ENCODE assay signal across 19 cellular contexts in the genomic region with DNA sequence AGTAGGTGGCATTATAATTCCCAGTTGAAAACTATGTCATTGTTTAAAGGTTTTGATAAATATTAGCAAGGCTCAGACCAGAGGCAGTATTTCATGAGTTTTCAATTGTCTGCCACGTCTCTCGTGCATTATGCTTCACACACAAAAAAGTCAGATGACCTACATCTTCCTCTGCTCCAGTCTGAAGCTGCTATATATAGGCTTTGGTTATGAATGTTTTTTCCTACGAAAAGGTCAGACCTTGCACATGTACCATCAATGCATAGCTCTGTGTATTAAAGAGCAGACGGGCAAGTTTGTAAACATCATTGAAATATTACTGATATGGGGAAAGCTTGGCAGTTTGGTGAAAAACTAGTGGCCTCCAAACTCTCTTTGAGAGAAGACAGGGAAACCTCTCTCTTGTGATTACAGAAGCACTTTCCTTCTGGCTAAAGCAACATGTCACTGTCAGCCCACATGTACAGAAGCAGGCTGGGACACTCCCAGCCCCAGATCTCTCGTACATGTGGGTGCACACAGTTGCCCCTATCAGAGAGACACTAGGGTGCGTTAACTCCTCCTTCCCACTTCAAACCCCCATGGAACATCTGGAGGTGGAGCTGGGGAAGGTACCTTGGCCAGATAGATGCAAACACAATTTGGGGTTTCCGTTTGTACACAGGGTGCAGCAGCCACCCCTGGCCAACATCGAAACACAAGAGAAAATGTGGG.
DNase-seq lines count a peak whose midpoint lies in the region; ATAC-seq and TF ChIP-seq lines count a peak whose summit lies in the region.
"Had no signal": no experiment of that assay in that cellular context is flagged by ENCODE, and none has a peak within 500 bp of the region (broad histone marks: within the 10 kb centered on the region; RNA-seq: fewer than 3 reads in every experiment).

No MANE protein-coding gene starts in this region.

- POLR2A ChIA-PET in Caco-2 (lab: Charles Lee): no interaction called here

- in situ Hi-C loops in gastrocnemius medialis (cut with MboI; ENCODE audit: low sequenced_read_pairs in 4 of 4): no loop called here

- no TSS peak for BruUV-seq in Caco-2 (replicated peaks; lab: Mats Ljungman, UMichigan)

- H3K4me1 Mint-ChIP-seq in activated T-cell treated with anti-CD3 and anti-CD28 coated beads, Interleukin-2, amount 50 U/mL, for 4 hours (ENCODE audit: low read depth): peaks cover 40% of the 10 kb centered on the region
- H3K4me1 Mint-ChIP-seq in activated T-helper 2 cell treated with anti-CD3 and anti-CD28 coated beads, Interferon-gamma antibody, Interleukin-2, Interleukin-4, amounts not matched to agents 10 μg/mL and 5 μg/mL and 100 μg/mL, durations not matched to agents 14 hours and 24 hours and 36 hours (ENCODE audit: low read depth): peaks cover 49% of the 10 kb centered on the region
- H3K4me1 Mint-ChIP-seq in Caco-2 (ENCODE audit: low read depth, unreplicated experiment): no peaks in the 10 kb centered on the region

- H3K9me3 Mint-ChIP-seq in activated T-cell treated with anti-CD3 and anti-CD28 coated beads, Interleukin-2, amount 50 U/mL, for 4 hours: peaks cover 12% of the 10 kb centered on the region
- peaks cover 13% of the 10 kb centered on the region for H3K9me3 Mint-ChIP-seq in activated T-helper 2 cell treated with anti-CD3 and anti-CD28 coated beads, Interferon-gamma antibody, Interleukin-2, Interleukin-4, amounts not matched to agents 10 μg/mL and 5 μg/mL and 100 μg/mL, durations not matched to agents 14 hours and 24 hours and 36 hours
- no peaks in the 10 kb centered on the region for H3K9me3 Mint-ChIP-seq in Caco-2 (ENCODE audit: unreplicated experiment)

- H3K36me3 ChIP-seq in DOHH2 (ENCODE audit: control insufficient read depth, low read length) (peaks cover 35% of the 10 kb centered on the region), gastrocnemius medialis (no peaks in the 10 kb centered on the region), Caco-2 (ENCODE audit: control insufficient read depth, insufficient read depth, low read length) (no peaks in the 10 kb centered on the region; the same call in 1 of the 2 replicates)
- H3K36me3 ChIP-seq: brain microvascular endothelial cell, Peyer's patch, uterus had no signal

- H3K4me1 ChIP-seq in DOHH2 (ENCODE audit: control insufficient read depth, low read length) (peaks cover 90% of the 10 kb centered on the region), gastrocnemius medialis (peaks cover 7 to 44% of the 10 kb centered on the region in 2 donors), Caco-2 (no peaks in the 10 kb centered on the region)
- H3K4me1 ChIP-seq: Peyer's patch, uterus had no signal

- CTCF ChIA-PET in Caco-2 (lab: Charles Lee): no interaction called here

- H3K27me3 Mint-ChIP-seq in activated T-cell treated with anti-CD3 and anti-CD28 coated beads, Interleukin-2, amount 50 U/mL, for 4 hours (ENCODE audit: low read depth): no peaks in the 10 kb centered on the region
- H3K27me3 Mint-ChIP-seq in activated T-helper 2 cell treated with anti-CD3 and anti-CD28 coated beads, Interferon-gamma antibody, Interleukin-2, Interleukin-4, amounts not matched to agents 10 μg/mL and 5 μg/mL and 100 μg/mL, durations not matched to agents 14 hours and 24 hours and 36 hours (ENCODE audit: low read depth): peaks cover 6% of the 10 kb centered on the region
- no peaks in the 10 kb centered on the region for H3K27me3 Mint-ChIP-seq in Caco-2 (ENCODE audit: insufficient read depth, unreplicated experiment)

- peak overlapping the region; percentile 55 for H3K4me2 ChIP-seq in DOHH2 (ENCODE audit: low read length)
- H3K4me2 ChIP-seq: SK-N-SH had no signal

- TF ChIP-seq CTCF in DOHH2 (IDR thresholded peaks at IDR 0.05; ENCODE audit: low read depth, low read length, poor library complexity, severe bottlenecking): no peak
- TF ChIP-seq CTCF in gastrocnemius medialis (IDR thresholded peaks at IDR 0.05 in 4 of 5, conservative IDR thresholded peaks at IDR 0.05 in 1 of 5): no peak
- no peak for TF ChIP-seq CTCF in Caco-2 (IDR thresholded peaks at IDR 0.05; ENCODE audit: insufficient read depth in 1 of 2, low read depth in 1 of 2, low read length in 1 of 2, severe bottlenecking in 1 of 2, unreplicated experiment in 1 of 2)
- TF ChIP-seq CTCF in foreskin fibroblast (IDR thresholded peaks at IDR 0.05; ENCODE audit: low read depth, low read length): no peak

- H3K27ac Mint-ChIP-seq in activated T-helper 2 cell treated with anti-CD3 and anti-CD28 coated beads, Interferon-gamma antibody, Interleukin-2, Interleukin-4, amounts not matched to agents 10 μg/mL and 5 μg/mL and 100 μg/mL, durations not matched to agents 14 hours and 24 hours and 36 hours: peak overlapping the region; percentile 85
- H3K27ac Mint-ChIP-seq in Caco-2 (ENCODE audit: unreplicated experiment): no peak overlapping the region

- TF ChIP-seq POLR2A in gastrocnemius medialis (IDR thresholded peaks at IDR 0.05): no peak

- H3K36me3 Mint-ChIP-seq in activated T-cell treated with anti-CD3 and anti-CD28 coated beads, Interleukin-2, amount 50 U/mL, for 4 hours (ENCODE audit: insufficient read depth): peaks cover 4% of the 10 kb centered on the region
- H3K36me3 Mint-ChIP-seq in activated T-helper 2 cell treated with anti-CD3 and anti-CD28 coated beads, Interferon-gamma antibody, Interleukin-2, Interleukin-4, amounts not matched to agents 10 μg/mL and 5 μg/mL and 100 μg/mL, durations not matched to agents 14 hours and 24 hours and 36 hours (ENCODE audit: low read depth): peaks cover 12% of the 10 kb centered on the region
- no peaks in the 10 kb centered on the region for H3K36me3 Mint-ChIP-seq in Caco-2 (ENCODE audit: insufficient read depth, unreplicated experiment)

- H3K9me3 ChIP-seq in DOHH2 (ENCODE audit: control insufficient read depth, insufficient read depth, low read length) (peaks cover 12% of the 10 kb centered on the region; the same call in 1 of the 2 replicates), gastrocnemius medialis (no peaks in the 10 kb centered on the region), Caco-2 (no peaks in the 10 kb centered on the region; the same call in 1 of the 2 replicates)
- H3K9me3 ChIP-seq: uterus had no signal

- intact Hi-C loops in activated T-helper 2 cell treated with anti-CD3 and anti-CD28 coated beads, Interferon-gamma antibody, Interleukin-2, Interleukin-4, amounts not matched to agents 10 μg/mL and 5 μg/mL and 100 μg/mL, durations not matched to agents 14 hours and 24 hours and 36 hours (cut with micrococcal nuclease): loop anchor here (10.0 kb wide), 2 partner anchors 1026 to 1376 kb away; no protein-coding TSS in a partner anchor
- intact Hi-C loops in gastrocnemius medialis (cut with DNase I; ENCODE audit: low total_unique reads): no loop called here
- intact Hi-C loops in Caco-2 (cut with micrococcal nuclease; ENCODE audit: unreplicated experiment): no loop called here

- no peak overlapping the region for H3K4me3 Mint-ChIP-seq in activated T-cell treated with anti-CD3 and anti-CD28 coated beads, Interleukin-2, amount 50 U/mL, for 4 hours
- H3K4me3 Mint-ChIP-seq in activated T-helper 2 cell treated with anti-CD3 and anti-CD28 coated beads, Interferon-gamma antibody, Interleukin-2, Interleukin-4, amounts not matched to agents 10 μg/mL and 5 μg/mL and 100 μg/mL, durations not matched to agents 14 hours and 24 hours and 36 hours (ENCODE audit: low read depth): no peak overlapping the region
- no peak overlapping the region for H3K4me3 Mint-ChIP-seq in Caco-2 (ENCODE audit: unreplicated experiment)

- H3K27ac ChIP-seq in DOHH2 (ENCODE audit: low read depth, low read length) (peak overlapping the region; percentile 99), gastrocnemius medialis (peak overlapping the region; percentile 49 to 67 (median 60))
- H3K27ac ChIP-seq: brain microvascular endothelial cell, Peyer's patch, uterus had no signal

- H4K20me1 ChIP-seq in DOHH2 (ENCODE audit: control insufficient read depth, insufficient read depth, low read depth, low read length): no peaks in the 10 kb centered on the region

- peaks cover 40% of the 10 kb centered on the region for H3K79me2 ChIP-seq in DOHH2 (ENCODE audit: control insufficient read depth, low read length)

- H3K9me2 ChIP-seq in DOHH2 (replicated peaks; ENCODE audit: control insufficient read depth, low read length): no peaks in the 10 kb centered on the region
- H3K9me2 ChIP-seq: SK-N-SH had no signal

- DNase-seq in activated T-cell treated with anti-CD3 and anti-CD28 coated beads, Interleukin-2, amount 50 U/mL, for 4 hours: no peak
- no peak for DNase-seq in activated T-cell treated with anti-CD3 and anti-CD28 coated beads, Interleukin-2, amount 50 U/mL, for 1 hour
- no peak for DNase-seq in activated T-helper 2 cell treated with anti-CD3 and anti-CD28 coated beads, Interferon-gamma antibody, Interleukin-2, Interleukin-4, amounts not matched to agents 10 μg/mL and 5 μg/mL and 100 μg/mL, durations not matched to agents 14 hours and 24 hours and 36 hours (ENCODE audit: low spot score)
- DNase-seq in gastrocnemius medialis: no peak
- DNase-seq in Caco-2: no peak
- no peak for DNase-seq in foreskin fibroblast
- DNase-seq in NCI-H1436 treated with DMSO at 0.1 percent for 48 hours (lab: John Stamatoyannopoulos, UW): no peak
- DNase-seq: brain microvascular endothelial cell, cortex of kidney, DND-41, GOT3, left colon, midbrain, NCI-H1694, NCI-H2227 treated with DMSO at 0.1 percent for 48 hours, Peyer's patch, SK-N-SH, uterus had no signal

- H3K27me3 ChIP-seq in DOHH2 (ENCODE audit: control insufficient read depth, low read length) (no peaks in the 10 kb centered on the region), gastrocnemius medialis (no peaks in the 10 kb centered on the region), Caco-2 (replicated peaks; ENCODE audit: control insufficient read depth, insufficient read depth, low read length) (no peaks in the 10 kb centered on the region)
- H3K27me3 ChIP-seq: brain microvascular endothelial cell, Peyer's patch, uterus had no signal

- ATAC-seq in activated T-cell treated with anti-CD3 and anti-CD28 coated beads, Interleukin-2, amount 50 U/mL, for 4 hours: peak; percentile 60 to 73
- no peak for ATAC-seq in gastrocnemius medialis
- ATAC-seq: left colon had no signal

- H3K4me3 ChIP-seq in DOHH2 (ENCODE audit: low read length) (peak overlapping the region; percentile 35), gastrocnemius medialis (no peak overlapping the region), Caco-2 (ENCODE audit: low read depth, low read length) (no peak overlapping the region), foreskin fibroblast (ENCODE audit: low read depth in 1 of 2, low read length in 2 of 2) (no peak overlapping the region)
- H3K4me3 ChIP-seq: Peyer's patch, uterus had no signal

- H3F3A ChIP-seq in DOHH2 (ENCODE audit: control insufficient read depth, insufficient read depth): peaks cover 23% of the 10 kb centered on the region

Comparison
In these comparisons a context has a peak if more than half of its experiments do, and no peak if none do; other contexts are left out.
1. ATAC-seq: peak in activated T-cell treated with anti-CD3 and anti-CD28 coated beads, Interleukin-2, amount 50 U/mL, for 4 hours (2 of 2); none in gastrocnemius medialis (0 of 2).